Comparison of ENCODE assay signal across 1 cellular context in the genomic region with DNA sequence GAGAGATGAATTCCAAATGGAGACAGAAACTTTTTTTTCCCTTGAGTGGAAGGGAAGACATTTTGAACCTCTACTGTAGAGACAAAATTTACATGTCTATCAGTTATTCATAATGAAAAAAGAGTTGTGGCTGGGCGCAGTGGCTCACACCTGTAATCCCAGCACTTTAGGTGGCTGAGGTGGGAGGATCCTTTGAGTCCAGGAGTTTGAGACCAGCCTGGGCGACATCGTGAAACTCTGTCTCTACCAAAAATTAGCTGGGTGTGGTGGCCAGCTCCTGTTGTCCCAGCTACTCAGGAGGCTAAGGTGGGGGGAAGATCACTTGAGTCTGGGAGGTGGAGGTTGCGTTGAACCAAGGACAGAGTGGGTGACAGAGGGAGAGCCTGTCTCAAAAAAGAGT.
TF ChIP-seq lines count a peak whose summit lies in the region.

No MANE protein-coding gene starts in this region.

TF ChIP-seq in H1, 55 proteins besides CTCF, POLR2A, EP300 and RAD21:
- TF ChIP-seq SP2 (IDR thresholded peaks at IDR 0.05; ENCODE audit: low read length), result no peak
- no peak for TF ChIP-seq TAF7 (optimal IDR thresholded peaks at IDR 0.05; ENCODE audit: borderline replicate concordance, low read depth, low read length)
- TF ChIP-seq NANOG (IDR thresholded peaks at IDR 0.05; ENCODE audit: insufficient read depth, low read depth, low read length, poor library complexity, severe bottlenecking), result no peak
- no peak for TF ChIP-seq YY1 (IDR thresholded peaks at IDR 0.05; ENCODE audit: low read depth, low read length)
- no peak for TF ChIP-seq EZH2 (IDR thresholded peaks at IDR 0.05; ENCODE audit: low read depth, low read length, severe bottlenecking)
